In genomic region chr16:54140788-54141136, GRCh38 we compare ENCODE assay signal across 32 cellular contexts.
"Had no signal": no experiment of that assay in that cellular context is flagged by ENCODE, and none has a peak within 500 bp of the region (broad histone marks: within the 10 kb centered on the region; RNA-seq: fewer than 3 reads in every experiment).

No MANE protein-coding gene starts in this region.

- H3K27me3 ChIP-seq: neural progenitor cell, ovary, suprapubic skin, testis, transverse colon, upper lobe of right lung, uterus had no signal

- H3K27ac ChIP-seq: neural progenitor cell, ovary, parathyroid adenoma, psoas muscle, skin epidermis, spleen, suprapubic skin, testis, tibial artery, transverse colon, upper lobe of right lung, uterus had no signal

- H3K36me3 Mint-ChIP-seq: naive thymus-derived CD4-positive, alpha-beta T cell; natural killer cell; neural progenitor cell; stimulated activated memory B cell treated with anti-CD40 and anti-IgM and Interleukin-4, amounts not matched to agents 10 μg/mL and 1 μg/mL and 100 μg/mL, for 72 hours; type B pancreatic cell had no signal

- H3K9ac ChIP-seq: neural progenitor cell, parathyroid adenoma had no signal

- H3K36me3 ChIP-seq: neural progenitor cell, ovary, spleen, suprapubic skin, tibial artery, transverse colon, upper lobe of right lung, uterus had no signal

- H3K27ac Mint-ChIP-seq: naive thymus-derived CD4-positive, alpha-beta T cell; natural killer cell; nephron; neural progenitor cell; progenitor cell of endocrine pancreas; stimulated activated memory B cell treated with anti-CD40 and anti-IgM and Interleukin-4, amounts not matched to agents 10 μg/mL and 1 μg/mL and 100 μg/mL, for 72 hours; stimulated activated naive CD8-positive, alpha-beta T cell treated with anti-CD3 and anti-CD28 coated beads, Interleukin-15, amount 100 ng/mL, for 72 hours; type B pancreatic cell had no signal

- H3K4me3 ChIP-seq: neural progenitor cell, ovary, psoas muscle, skin epidermis, smooth muscle cell, spleen, suprapubic skin, testis, tibial artery, transverse colon, upper lobe of right lung, uterus had no signal

- H2AFZ ChIP-seq: neural progenitor cell, parathyroid adenoma had no signal

- DNase-seq: naive thymus-derived CD4-positive, alpha-beta T cell; natural killer cell; occipital lobe; ovary; posterior cingulate gyrus; psoas muscle; right cardiac atrium; spleen; stimulated activated CD4-positive, alpha-beta T cell treated with anti-CD3 and anti-CD28 coated beads, Interleukin-12 subunit alpha, Interleukin-12 subunit beta, amount 100 ng/mL, for 4 hours; stimulated activated CD4-positive, alpha-beta T cell treated with anti-CD3 and anti-CD28 coated beads, Interleukin-1b, Interleukin-23, amount 100 ng/mL, for 48 hours; stimulated activated CD4-positive, alpha-beta T cell treated with anti-CD3 and anti-CD28 coated beads, Interleukin-4, amount 100 ng/mL, for 1 hour; stimulated activated CD4-positive, alpha-beta T cell treated with anti-CD3 and anti-CD28 coated beads, Interleukin-4, amount 100 ng/mL, for 4 hours; stimulated activated CD8-positive, alpha-beta memory T cell treated with anti-CD3 and anti-CD28 coated beads, Interleukin-4, amount 100 ng/mL, for 48 hours; stimulated activated naive CD4-positive, alpha-beta T cell; stimulated activated naive CD8-positive, alpha-beta T cell treated with anti-CD3 and anti-CD28 coated beads, Interleukin-15, amount 100 ng/mL, for 72 hours; stimulated activated naive CD8-positive, alpha-beta T cell treated with anti-CD3 and anti-CD28 coated beads, Interleukin-15, Interleukin-2, amounts not matched to agents 100 U/mL and 50 U/mL, for 24 hours; substantia nigra; tibial artery; transverse colon; upper lobe of right lung; uterus had no signal

- H3K4me1 ChIP-seq: parathyroid adenoma, psoas muscle, spleen, suprapubic skin, testis, tibial artery, transverse colon, upper lobe of right lung, uterus had no signal

- H3K9me3 Mint-ChIP-seq: natural killer cell; stimulated activated memory B cell treated with anti-CD40 and anti-IgM and Interleukin-4, amounts not matched to agents 10 μg/mL and 1 μg/mL and 100 μg/mL, for 72 hours; stimulated activated naive CD8-positive, alpha-beta T cell treated with anti-CD3 and anti-CD28 coated beads, Interleukin-15, amount 100 ng/mL, for 72 hours; type B pancreatic cell had no signal

- ATAC-seq: naive thymus-derived CD4-positive, alpha-beta T cell; natural killer cell; psoas muscle; sciatic nerve; stimulated activated memory B cell treated with anti-CD40 and anti-IgM and Interleukin-4, amounts not matched to agents 10 μg/mL and 1 μg/mL and 100 μg/mL, for 72 hours; stimulated activated naive CD8-positive, alpha-beta T cell treated with anti-CD3 and anti-CD28 coated beads, Interleukin-15, amount 100 ng/mL, for 72 hours; stimulated activated naive CD8-positive, alpha-beta T cell treated with anti-CD3 and anti-CD28 coated beads, Interleukin-15, Interleukin-2, amounts not matched to agents 100 U/mL and 50 U/mL, for 24 hours; upper lobe of right lung had no signal

- H3K4me3 Mint-ChIP-seq: naive thymus-derived CD4-positive, alpha-beta T cell; natural killer cell; nephron; neural progenitor cell; stimulated activated memory B cell treated with anti-CD40 and anti-IgM and Interleukin-4, amounts not matched to agents 10 μg/mL and 1 μg/mL and 100 μg/mL, for 72 hours; stimulated activated naive CD8-positive, alpha-beta T cell treated with anti-CD3 and anti-CD28 coated beads, Interleukin-15, amount 100 ng/mL, for 72 hours; type B pancreatic cell had no signal

- H3K9me3 ChIP-seq: ovary, psoas muscle, suprapubic skin, testis, tibial artery, transverse colon, upper lobe of right lung, uterus had no signal

- H3K79me2 ChIP-seq: parathyroid adenoma had no signal

- H3K4me2 ChIP-seq: neural progenitor cell, smooth muscle cell had no signal

- H3K4me1 Mint-ChIP-seq: natural killer cell; stimulated activated memory B cell treated with anti-CD40 and anti-IgM and Interleukin-4, amounts not matched to agents 10 μg/mL and 1 μg/mL and 100 μg/mL, for 72 hours; stimulated activated naive CD8-positive, alpha-beta T cell treated with anti-CD3 and anti-CD28 coated beads, Interleukin-15, amount 100 ng/mL, for 72 hours had no signal
